Comparison of ENCODE assay signal across 3 cellular contexts in the genomic region with DNA sequence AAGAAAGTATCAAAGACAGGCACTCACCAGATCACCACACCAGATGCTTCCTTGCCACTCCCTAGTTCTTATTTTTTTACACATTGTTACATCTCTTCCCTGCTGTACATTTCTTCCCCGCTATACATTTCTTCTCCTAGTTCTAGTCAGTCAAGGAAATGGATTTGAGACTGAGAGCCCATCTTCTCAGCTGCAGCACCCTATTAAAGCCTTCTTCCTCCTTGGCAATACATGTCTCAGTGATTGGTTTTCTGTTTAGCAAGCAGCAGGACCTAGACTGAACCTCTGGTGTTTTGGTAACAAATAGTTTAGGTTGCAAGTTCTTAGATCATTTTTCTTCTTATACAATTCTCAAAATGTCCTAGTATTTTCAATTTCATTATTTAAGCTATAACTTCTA.
TF ChIP-seq lines count a peak whose summit lies in the region.

No MANE protein-coding gene starts in this region.

TF ChIP-seq in HepG2, 621 proteins besides CTCF, POLR2A, EP300 and RAD21:
- TF ChIP-seq ZNF124 (CRISPR knock-in tag; IDR thresholded peaks at IDR 0.05) (peak; percentile 77; the same call in 1 of the 2 replicates), KDM5A (IDR thresholded peaks at IDR 0.05; ENCODE audit: borderline replicate concordance, low read length) (no peak)

TF ChIP-seq in GM23338, 12 proteins besides CTCF, POLR2A, EP300 and RAD21:
- TF ChIP-seq JUNB (IDR thresholded peaks at IDR 0.05; ENCODE audit: unreplicated experiment) (no peak), ZNF331 (CRISPR knock-in tag; IDR thresholded peaks at IDR 0.05; ENCODE audit: low read depth) (0 out of 2 replicates have a peak, but pooled peaks have one; percentile 36), EZH2 (IDR thresholded peaks at IDR 0.05; ENCODE audit: low read depth, unreplicated experiment) (no peak), NANOG (IDR thresholded peaks at IDR 0.05; ENCODE audit: borderline replicate concordance) (no peak), CREB1 (CRISPR knock-in tag; IDR thresholded peaks at IDR 0.05; ENCODE audit: low read depth) (no peak), STAT1 (IDR thresholded peaks at IDR 0.05; ENCODE audit: unreplicated experiment) (no peak)
- TF ChIP-seq, protein P1, sequence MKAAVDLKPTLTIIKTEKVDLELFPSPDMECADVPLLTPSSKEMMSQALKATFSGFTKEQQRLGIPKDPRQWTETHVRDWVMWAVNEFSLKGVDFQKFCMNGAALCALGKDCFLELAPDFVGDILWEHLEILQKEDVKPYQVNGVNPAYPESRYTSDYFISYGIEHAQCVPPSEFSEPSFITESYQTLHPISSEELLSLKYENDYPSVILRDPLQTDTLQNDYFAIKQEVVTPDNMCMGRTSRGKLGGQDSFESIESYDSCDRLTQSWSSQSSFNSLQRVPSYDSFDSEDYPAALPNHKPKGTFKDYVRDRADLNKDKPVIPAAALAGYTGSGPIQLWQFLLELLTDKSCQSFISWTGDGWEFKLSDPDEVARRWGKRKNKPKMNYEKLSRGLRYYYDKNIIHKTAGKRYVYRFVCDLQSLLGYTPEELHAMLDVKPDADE (IDR thresholded peaks at IDR 0.05) = no peak
- TF ChIP-seq, protein P2, sequence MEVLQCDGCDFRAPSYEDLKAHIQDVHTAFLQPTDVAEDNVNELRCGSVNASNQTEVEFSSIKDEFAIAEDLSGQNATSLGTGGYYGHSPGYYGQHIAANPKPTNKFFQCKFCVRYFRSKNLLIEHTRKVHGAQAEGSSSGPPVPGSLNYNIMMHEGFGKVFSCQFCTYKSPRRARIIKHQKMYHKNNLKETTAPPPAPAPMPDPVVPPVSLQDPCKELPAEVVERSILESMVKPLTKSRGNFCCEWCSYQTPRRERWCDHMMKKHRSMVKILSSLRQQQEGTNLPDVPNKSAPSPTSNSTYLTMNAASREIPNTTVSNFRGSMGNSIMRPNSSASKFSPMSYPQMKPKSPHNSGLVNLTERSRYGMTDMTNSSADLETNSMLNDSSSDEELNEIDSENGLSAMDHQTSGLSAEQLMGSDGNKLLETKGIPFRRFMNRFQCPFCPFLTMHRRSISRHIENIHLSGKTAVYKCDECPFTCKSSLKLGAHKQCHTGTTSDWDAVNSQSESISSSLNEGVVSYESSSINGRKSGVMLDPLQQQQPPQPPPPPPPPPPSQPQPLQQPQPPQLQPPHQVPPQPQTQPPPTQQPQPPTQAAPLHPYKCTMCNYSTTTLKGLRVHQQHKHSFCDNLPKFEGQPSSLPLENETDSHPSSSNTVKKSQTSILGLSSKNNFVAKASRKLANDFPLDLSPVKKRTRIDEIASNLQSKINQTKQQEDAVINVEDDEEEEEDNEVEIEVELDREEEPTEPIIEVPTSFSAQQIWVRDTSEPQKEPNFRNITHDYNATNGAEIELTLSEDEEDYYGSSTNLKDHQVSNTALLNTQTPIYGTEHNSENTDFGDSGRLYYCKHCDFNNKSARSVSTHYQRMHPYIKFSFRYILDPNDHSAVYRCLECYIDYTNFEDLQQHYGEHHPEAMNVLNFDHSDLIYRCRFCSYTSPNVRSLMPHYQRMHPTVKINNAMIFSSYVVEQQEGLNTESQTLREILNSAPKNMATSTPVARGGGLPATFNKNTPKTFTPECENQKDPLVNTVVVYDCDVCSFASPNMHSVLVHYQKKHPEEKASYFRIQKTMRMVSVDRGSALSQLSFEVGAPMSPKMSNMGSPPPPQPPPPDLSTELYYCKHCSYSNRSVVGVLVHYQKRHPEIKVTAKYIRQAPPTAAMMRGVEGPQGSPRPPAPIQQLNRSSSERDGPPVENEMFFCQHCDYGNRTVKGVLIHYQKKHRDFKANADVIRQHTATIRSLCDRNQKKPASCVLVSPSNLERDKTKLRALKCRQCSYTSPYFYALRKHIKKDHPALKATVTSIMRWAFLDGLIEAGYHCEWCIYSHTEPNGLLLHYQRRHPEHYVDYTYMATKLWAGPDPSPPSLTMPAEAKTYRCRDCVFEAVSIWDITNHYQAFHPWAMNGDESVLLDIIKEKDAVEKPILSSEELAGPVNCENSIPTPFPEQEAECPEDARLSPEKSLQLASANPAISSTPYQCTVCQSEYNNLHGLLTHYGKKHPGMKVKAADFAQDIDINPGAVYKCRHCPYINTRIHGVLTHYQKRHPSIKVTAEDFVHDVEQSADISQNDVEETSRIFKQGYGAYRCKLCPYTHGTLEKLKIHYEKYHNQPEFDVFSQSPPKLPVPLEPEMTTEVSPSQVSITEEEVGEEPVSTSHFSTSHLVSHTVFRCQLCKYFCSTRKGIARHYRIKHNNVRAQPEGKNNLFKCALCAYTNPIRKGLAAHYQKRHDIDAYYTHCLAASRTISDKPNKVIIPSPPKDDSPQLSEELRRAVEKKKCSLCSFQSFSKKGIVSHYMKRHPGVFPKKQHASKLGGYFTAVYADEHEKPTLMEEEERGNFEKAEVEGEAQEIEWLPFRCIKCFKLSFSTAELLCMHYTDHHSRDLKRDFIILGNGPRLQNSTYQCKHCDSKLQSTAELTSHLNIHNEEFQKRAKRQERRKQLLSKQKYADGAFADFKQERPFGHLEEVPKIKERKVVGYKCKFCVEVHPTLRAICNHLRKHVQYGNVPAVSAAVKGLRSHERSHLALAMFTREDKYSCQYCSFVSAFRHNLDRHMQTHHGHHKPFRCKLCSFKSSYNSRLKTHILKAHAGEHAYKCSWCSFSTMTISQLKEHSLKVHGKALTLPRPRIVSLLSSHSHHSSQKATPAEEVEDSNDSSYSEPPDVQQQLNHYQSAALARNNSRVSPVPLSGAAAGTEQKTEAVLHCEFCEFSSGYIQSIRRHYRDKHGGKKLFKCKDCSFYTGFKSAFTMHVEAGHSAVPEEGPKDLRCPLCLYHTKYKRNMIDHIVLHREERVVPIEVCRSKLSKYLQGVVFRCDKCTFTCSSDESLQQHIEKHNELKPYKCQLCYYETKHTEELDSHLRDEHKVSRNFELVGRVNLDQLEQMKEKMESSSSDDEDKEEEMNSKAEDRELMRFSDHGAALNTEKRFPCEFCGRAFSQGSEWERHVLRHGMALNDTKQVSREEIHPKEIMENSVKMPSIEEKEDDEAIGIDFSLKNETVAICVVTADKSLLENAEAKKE (CRISPR knock-in tag; IDR thresholded peaks at IDR 0.05) = no peak

TF ChIP-seq in K562, 482 proteins besides CTCF, POLR2A, EP300 and RAD21:
- peak; percentile 84; the same call in 1 of the 2 replicates for TF ChIP-seq ZNF124 (CRISPR knock-in tag; IDR thresholded peaks at IDR 0.05)
- no peak for TF ChIP-seq CC2D1A (IDR thresholded peaks at IDR 0.05)
